ENCODE assay signal across 18 cellular contexts in the genomic region with DNA sequence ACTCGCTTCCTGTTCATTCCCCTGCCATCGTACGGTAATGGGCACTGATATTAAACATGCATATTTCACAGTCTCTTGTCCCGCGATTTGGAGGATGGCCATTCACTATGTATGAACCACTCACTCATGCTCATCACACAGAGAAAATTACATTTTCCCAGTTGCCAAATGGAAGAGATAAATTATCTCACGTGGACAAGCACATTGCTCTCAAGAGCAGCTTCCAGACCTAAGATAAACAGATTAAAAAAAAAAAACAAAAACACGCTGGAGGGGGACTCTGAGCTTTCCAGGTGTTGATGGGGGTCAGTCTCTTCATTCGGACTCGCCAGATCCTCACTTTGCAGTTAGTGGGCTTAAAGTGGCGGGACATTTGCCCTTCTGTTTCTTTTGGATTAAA. TPM values are rescaled to one million over a fixed set of nuclear protein-coding genes. Genes with fewer than 3 reads are reported as not detected.
"Had no signal": no experiment of that assay in that cellular context is flagged by ENCODE, and none has a peak within 500 bp of the region (broad histone marks: within the 10 kb centered on the region; RNA-seq: fewer than 3 reads in every experiment).

No MANE protein-coding gene starts in this region.

- H3K27me3 ChIP-seq: ovary had no signal

- H3K4me3 Mint-ChIP-seq: natural killer cell treated with Interleukin-12 subunit alpha and Interleukin-12 subunit beta and Interleukin-15 and Interleukin-18, amount 100 ng/mL, for 72 hours had no signal

- H3K4me1 Mint-ChIP-seq: stimulated activated naive CD8-positive, alpha-beta T cell treated with anti-CD3 and anti-CD28 coated beads, Interleukin-15, amount 100 ng/mL, for 72 hours had no signal

- ATAC-seq: gastrocnemius medialis; heart right ventricle; left lung; natural killer cell treated with Interleukin-12 subunit alpha and Interleukin-12 subunit beta and Interleukin-15 and Interleukin-18, amount 100 ng/mL, for 72 hours; stimulated activated naive CD8-positive, alpha-beta T cell treated with anti-CD3 and anti-CD28 coated beads, Interleukin-15, amount 100 ng/mL, for 72 hours had no signal

- H3K27ac Mint-ChIP-seq: activated naive CD4-positive, alpha-beta T cell treated with anti-CD3 and anti-CD28 coated beads, Interleukin-2, amount 50 U/mL, for 24 hours; natural killer cell treated with Interleukin-12 subunit alpha and Interleukin-12 subunit beta and Interleukin-15 and Interleukin-18, amount 100 ng/mL, for 72 hours; stimulated activated naive CD8-positive, alpha-beta T cell treated with anti-CD3 and anti-CD28 coated beads, Interleukin-15, amount 100 ng/mL, for 72 hours had no signal

- H3K4me3 ChIP-seq: gastrocnemius medialis, left lung, ovary had no signal

- H3K36me3 ChIP-seq: brain microvascular endothelial cell, gastrocnemius medialis, heart right ventricle, left lung, ovary, thoracic aorta had no signal

- H3K9me3 ChIP-seq: ovary had no signal

- H3K27ac ChIP-seq: brain microvascular endothelial cell, epithelial cell of prostate, gastrocnemius medialis, heart right ventricle, left lung, thoracic aorta had no signal

- DNase-seq: activated CD4-positive, alpha-beta T cell treated with anti-CD3 and anti-CD28 coated beads, Interleukin-2, amount 50 U/mL, for 1 hour; activated CD4-positive, CD25-positive, alpha-beta regulatory T cell; activated effector memory CD4-positive, alpha-beta T cell treated with Interleukin-2 at 50 U/mL for 16 hours; amygdala; brain microvascular endothelial cell; effector memory CD4-positive, alpha-beta T cell; gastrocnemius medialis; heart right ventricle; islet precursor cell; left lung; ovary; stimulated activated CD4-positive, alpha-beta T cell treated with anti-CD3 and anti-CD28 coated beads, Interleukin-4, amount 100 ng/mL, for 1 hour; stimulated activated CD8-positive, alpha-beta memory T cell treated with anti-CD3 and anti-CD28 coated beads, Interleukin-4, amount 100 ng/mL, for 48 hours; stimulated activated naive CD8-positive, alpha-beta T cell treated with anti-CD3 and anti-CD28 coated beads, Interleukin-15, amount 100 ng/mL, for 72 hours had no signal

RNA-seq across cellular contexts. Expression of gene MAPK4, which starts 1.7 kb away (rescaled TPM):
- total RNA-seq: natural killer cell treated with Interleukin-12 subunit alpha and Interleukin-12 subunit beta and Interleukin-15 and Interleukin-18, amount 100 ng/mL, for 72 hours had no signal
